16 cellular contexts compared by ENCODE assay signal in genomic region chr11:47353978-47354774, GRCh38. TPM values are rescaled to one million over a fixed set of nuclear protein-coding genes. Genes with fewer than 3 reads are reported as not detected.
DNase-seq lines count a peak whose midpoint lies in the region; ATAC-seq, FAIRE-seq and TF ChIP-seq lines count a peak whose summit lies in the region.
"Had no signal": no experiment of that assay in that cellular context is flagged by ENCODE, and none has a peak within 500 bp of the region (broad histone marks: within the 10 kb centered on the region; RNA-seq: fewer than 3 reads in every experiment).

No MANE protein-coding gene starts in this region.

- H3K79me2 ChIP-seq in smooth muscle cell (ENCODE audit: low read depth): no peaks in the 10 kb centered on the region

- CTCF ChIA-PET in HEK293 (lab: Yijun Ruan, JAX): interaction anchor here (0.6 to 2.1 kb wide), 16 partner anchors 10 to 201 kb away, joined by 3 to 32 read pairs (median 4); partner anchors contain the start of genes ARFGAP2 and NR1H3

- DNase-seq in bronchial epithelial cell (ENCODE audit: low read depth) (no peak), lower lobe of right lung (no peak), smooth muscle cell (lab: John Stamatoyannopoulos, UW; ENCODE audit: unreplicated experiment) (no peak), NCI-H1105 treated with DMSO at 0.1 percent for 48 hours (lab: John Stamatoyannopoulos, UW) (no peak)
- DNase-seq: activated CD4-positive, CD25-positive, alpha-beta regulatory T cell; activated naive CD8-positive, alpha-beta T cell treated with anti-CD3 and anti-CD28 coated beads for 36 hours; activated T-cell treated with anti-CD3 and anti-CD28 coated beads for 4 hours; CD8-positive, alpha-beta T cell; EL; stimulated activated CD4-positive, alpha-beta T cell treated with anti-CD3 and anti-CD28 coated beads, Interleukin-2, amount 100 ng/mL, for 24 hours had no signal

- TF ChIP-seq CTCF in HEK293 (tag by site-specific recombination; IDR thresholded peaks at IDR 0.05): no peak
- no peak for TF ChIP-seq CTCF in bronchial epithelial cell (IDR thresholded peaks at IDR 0.05; ENCODE audit: insufficient read depth, low read length, severe bottlenecking)
- TF ChIP-seq CTCF in lower lobe of right lung (IDR thresholded peaks at IDR 0.05): no peak
- no peak for TF ChIP-seq CTCF in smooth muscle cell (IDR thresholded peaks at IDR 0.05; ENCODE audit: borderline replicate concordance, insufficient read depth, poor library complexity, severe bottlenecking)

- no peaks in the 10 kb centered on the region for H4K20me1 ChIP-seq in smooth muscle cell (ENCODE audit: low read depth)

- WGBS in smooth muscle cell (ENCODE audit: low lambda C conversion rate): 94% methylated on average over 15 of the region's 15 CpGs

- POLR2A ChIA-PET in HEK293 (lab: Yijun Ruan, JAX): interaction anchor here (0.6 kb wide), 1 partner anchor 162 kb away, joined by 4 read pairs; no protein-coding TSS in a partner anchor

- H3K27me3 ChIP-seq in bronchial epithelial cell (ENCODE audit: control insufficient read depth, insufficient read depth, low read length) (no peaks in the 10 kb centered on the region), lower lobe of right lung (ENCODE audit: low read depth) (no peaks in the 10 kb centered on the region), smooth muscle cell (ENCODE audit: low read depth) (no peaks in the 10 kb centered on the region)

- intact Hi-C loops in lower lobe of right lung (cut with DNase I): no loop called here

- H3K4me3 ChIP-seq in HEK293 (ENCODE audit: low read depth, low read length) (no peak overlapping the region), bronchial epithelial cell (ENCODE audit: low read depth, low read length) (no peak overlapping the region), lower lobe of right lung (peak overlapping the region; percentile 55), smooth muscle cell (peak overlapping the region; percentile 54)

- H3K27ac ChIP-seq in HEK293 (ENCODE audit: extremely low read depth, low read depth, low read length) (no peak overlapping the region), lower lobe of right lung (no peak overlapping the region), smooth muscle cell (ENCODE audit: low read depth) (no peak overlapping the region)

- H3K4me1 ChIP-seq in HEK293 (ENCODE audit: control insufficient read depth, insufficient read depth, low read length) (no peaks in the 10 kb centered on the region), lower lobe of right lung (peaks cover 4% of the 10 kb centered on the region), smooth muscle cell (ENCODE audit: low read depth) (no peaks in the 10 kb centered on the region)

- H3K9me3 ChIP-seq in HEK293 (ENCODE audit: control insufficient read depth, insufficient read depth, low read depth, low read length) (no peaks in the 10 kb centered on the region), lower lobe of right lung (no peaks in the 10 kb centered on the region), smooth muscle cell (replicated peaks; ENCODE audit: low read depth) (no peaks in the 10 kb centered on the region)

- FAIRE-seq in bronchial epithelial cell (lab: Jason Lieb, UNC): peak; percentile 40
- FAIRE-seq: GM12891 had no signal

- peaks cover 3% of the 10 kb centered on the region for H3F3A ChIP-seq in smooth muscle cell (ENCODE audit: low read depth)

- no peaks in the 10 kb centered on the region for H3K36me3 ChIP-seq in HEK293 (ENCODE audit: control insufficient read depth in 2 of 2, insufficient read depth in 1 of 2, low read length in 2 of 2)
- H3K36me3 ChIP-seq in bronchial epithelial cell (ENCODE audit: control insufficient read depth, insufficient read depth, low read length): no peaks in the 10 kb centered on the region
- H3K36me3 ChIP-seq in lower lobe of right lung: no peaks in the 10 kb centered on the region
- no peaks in the 10 kb centered on the region for H3K36me3 ChIP-seq in smooth muscle cell (ENCODE audit: low read depth)

- no peak overlapping the region for H3K9ac ChIP-seq in smooth muscle cell (ENCODE audit: low read depth)

- peak overlapping the region; percentile 92 for H3K4me2 ChIP-seq in smooth muscle cell

- peak overlapping the region; percentile 50 for H2AFZ ChIP-seq in smooth muscle cell (ENCODE audit: low read depth)

- no peak for ATAC-seq in lower lobe of right lung
- ATAC-seq in GM18868 (IDR thresholded peaks at IDR 0.05; ENCODE audit: unreplicated experiment): no peak
- ATAC-seq in HG02938 (IDR thresholded peaks at IDR 0.05; ENCODE audit: unreplicated experiment): no peak
- ATAC-seq: CD8-positive, alpha-beta T cell had no signal

TF ChIP-seq in HEK293, 187 proteins besides CTCF, POLR2A, EP300 and RAD21 (continues in another document):
- TF ChIP-seq ZSCAN30 (tag by site-specific recombination; IDR thresholded peaks at IDR 0.05) (no peak), ZNF513 (tag by site-specific recombination; IDR thresholded peaks at IDR 0.05) (peak; percentile 90), ZNF473 (tag by site-specific recombination; IDR thresholded peaks at IDR 0.05) (no peak), ZNF521 (tag by site-specific recombination; IDR thresholded peaks at IDR 0.05) (no peak), ZIC2 (tag by site-specific recombination; IDR thresholded peaks at IDR 0.05) (peak; percentile 70), PRDM2 (tag by site-specific recombination; IDR thresholded peaks at IDR 0.05; ENCODE audit: borderline replicate concordance) (no peak), ZSCAN16 (tag by site-specific recombination; IDR thresholded peaks at IDR 0.05) (no peak)

RNA-seq across cellular contexts. Expression of gene MYBPC3, which starts 1.7 kb away (rescaled TPM):
- total RNA-seq in bronchial epithelial cell: under 0.01 TPM in 1 of 2 replicates, not detected in the other
- 0.86 TPM for total RNA-seq in lower lobe of right lung
- not detected in 2 replicates for total RNA-seq in smooth muscle cell
- 0.03 and 0.25 TPM in 2 replicates for polyA plus RNA-seq in smooth muscle cell
- total RNA-seq: activated naive CD8-positive, alpha-beta T cell treated with anti-CD3 and anti-CD28 coated beads for 36 hours; CD8-positive, alpha-beta T cell; pulmonary artery endothelial cell; urinary bladder had no signal

RNA-seq across cellular contexts. Expression of gene SPI1, which starts 24.2 kb away (rescaled TPM):
- total RNA-seq in bronchial epithelial cell (not detected in 2 replicates), lower lobe of right lung (295 TPM), smooth muscle cell (not detected in 2 replicates)
- polyA plus RNA-seq in smooth muscle cell: not detected in 2 replicates
- total RNA-seq: pulmonary artery endothelial cell had no signal

RNA-seq across cellular contexts. Expression of gene SLC39A13, which starts 54.2 kb away (rescaled TPM):
- 12.3 and 18.2 TPM in 2 replicates for total RNA-seq in bronchial epithelial cell
- 48.0 TPM for total RNA-seq in lower lobe of right lung
- total RNA-seq in smooth muscle cell: 51.7 and 56.9 TPM in 2 replicates
- polyA plus RNA-seq in smooth muscle cell: 138 and 143 TPM in 2 replicates

Comparison
In these comparisons a context has a peak if more than half of its experiments do, and no peak if none do; other contexts are left out.
1. H3K4me3 ChIP-seq: peak in lower lobe of right lung (single experiment) and smooth muscle cell (single experiment); none in HEK293 (single experiment) and bronchial epithelial cell (single experiment).
2. RNA of gene SPI1, which starts 24.2 kb away (total RNA-seq): 295 TPM in lower lobe of right lung (single experiment); not detected in bronchial epithelial cell and not detected in smooth muscle cell; every median in the first group is over 100 times any median in the second.